1 cellular context compared by ENCODE assay signal in genomic region chr13:43116242-43116641, GRCh38.
TF ChIP-seq lines count a peak whose summit lies in the region.

No MANE protein-coding gene starts in this region.

TF ChIP-seq in HepG2, 621 proteins besides CTCF, POLR2A, EP300 and RAD21:
- TF ChIP-seq TMF1 (CRISPR knock-in tag; IDR thresholded peaks at IDR 0.05; ENCODE audit: low read depth) (no peak), NFATC3 (CRISPR knock-in tag; IDR thresholded peaks at IDR 0.05) (no peak), ZFP36L1 (CRISPR knock-in tag; IDR thresholded peaks at IDR 0.05) (no peak), MAFG (CRISPR knock-in tag; IDR thresholded peaks at IDR 0.05) (no peak), ZNF609 (CRISPR knock-in tag; IDR thresholded peaks at IDR 0.05; ENCODE audit: borderline replicate concordance) (no peak), PRDM15 (CRISPR knock-in tag; IDR thresholded peaks at IDR 0.05) (no peak), THYN1 (CRISPR knock-in tag; IDR thresholded peaks at IDR 0.05; ENCODE audit: borderline replicate concordance, low read depth) (no peak), ZNF232 (CRISPR knock-in tag; IDR thresholded peaks at IDR 0.05; ENCODE audit: borderline replicate concordance) (no peak), RXRB (CRISPR knock-in tag; IDR thresholded peaks at IDR 0.05; ENCODE audit: borderline replicate concordance) (no peak), ZKSCAN8 (CRISPR knock-in tag; IDR thresholded peaks at IDR 0.05; ENCODE audit: borderline replicate concordance) (no peak), ZNF713 (CRISPR knock-in tag; IDR thresholded peaks at IDR 0.05) (no peak), ZNF383 (CRISPR knock-in tag; IDR thresholded peaks at IDR 0.05; ENCODE audit: borderline replicate concordance) (no peak), RNF219 (CRISPR knock-in tag; IDR thresholded peaks at IDR 0.05) (no peak)
